ENCODE assay signal across 1 cellular context in the genomic region with DNA sequence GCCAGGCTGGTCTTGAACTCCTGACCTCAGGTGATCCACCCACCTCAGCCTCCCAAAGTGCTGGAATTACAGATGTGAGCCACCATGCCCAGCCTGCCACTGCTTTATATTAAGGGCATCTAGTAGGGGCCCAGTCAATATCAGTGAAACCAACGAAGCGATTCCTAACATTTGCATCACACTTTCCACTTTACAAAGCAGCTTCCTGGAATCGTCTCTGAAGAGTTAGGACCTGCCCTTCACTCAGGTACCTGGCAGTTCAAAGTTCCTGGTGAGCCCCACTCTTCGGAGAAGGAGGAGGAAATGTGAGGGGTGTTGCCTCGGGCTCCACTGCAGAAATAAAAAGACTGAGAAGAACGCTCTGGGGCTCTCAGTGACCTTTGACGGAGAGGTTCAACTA.
TF ChIP-seq lines count a peak whose summit lies in the region.

No MANE protein-coding gene starts in this region.

TF ChIP-seq in IMR-90, 13 proteins besides CTCF, POLR2A, EP300 and RAD21:
- TF ChIP-seq RFX5 (IDR thresholded peaks at IDR 0.05; ENCODE audit: low read depth, low read length), result no peak
- TF ChIP-seq FOS (IDR thresholded peaks at IDR 0.05; ENCODE audit: low read depth, low read length), result no peak
- TF ChIP-seq, protein P1, sequence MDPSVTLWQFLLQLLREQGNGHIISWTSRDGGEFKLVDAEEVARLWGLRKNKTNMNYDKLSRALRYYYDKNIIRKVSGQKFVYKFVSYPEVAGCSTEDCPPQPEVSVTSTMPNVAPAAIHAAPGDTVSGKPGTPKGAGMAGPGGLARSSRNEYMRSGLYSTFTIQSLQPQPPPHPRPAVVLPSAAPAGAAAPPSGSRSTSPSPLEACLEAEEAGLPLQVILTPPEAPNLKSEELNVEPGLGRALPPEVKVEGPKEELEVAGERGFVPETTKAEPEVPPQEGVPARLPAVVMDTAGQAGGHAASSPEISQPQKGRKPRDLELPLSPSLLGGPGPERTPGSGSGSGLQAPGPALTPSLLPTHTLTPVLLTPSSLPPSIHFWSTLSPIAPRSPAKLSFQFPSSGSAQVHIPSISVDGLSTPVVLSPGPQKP (IDR thresholded peaks at IDR 0.05; ENCODE audit: borderline replicate concordance, low read depth, low read length), result no peak
- TF ChIP-seq CHD1 (IDR thresholded peaks at IDR 0.05; ENCODE audit: low read depth, low read length), result no peak
- TF ChIP-seq MXI1 (IDR thresholded peaks at IDR 0.05; ENCODE audit: borderline replicate concordance, low read depth, low read length), result no peak
- no peak for TF ChIP-seq MAFK (IDR thresholded peaks at IDR 0.05; ENCODE audit: low read depth, low read length)
- no peak for TF ChIP-seq BHLHE40 (IDR thresholded peaks at IDR 0.05; ENCODE audit: low read depth, low read length)
- TF ChIP-seq CEBPB (IDR thresholded peaks at IDR 0.05; ENCODE audit: low read depth, low read length), result no peak
- TF ChIP-seq SMC3 (IDR thresholded peaks at IDR 0.05; ENCODE audit: low read depth, low read length), result no peak
- no peak for TF ChIP-seq NFE2L2 (IDR thresholded peaks at IDR 0.05; ENCODE audit: low read depth, low read length)
- no peak for TF ChIP-seq MAZ (IDR thresholded peaks at IDR 0.05; ENCODE audit: borderline replicate concordance, low read depth, low read length)
- TF ChIP-seq, protein P2, sequence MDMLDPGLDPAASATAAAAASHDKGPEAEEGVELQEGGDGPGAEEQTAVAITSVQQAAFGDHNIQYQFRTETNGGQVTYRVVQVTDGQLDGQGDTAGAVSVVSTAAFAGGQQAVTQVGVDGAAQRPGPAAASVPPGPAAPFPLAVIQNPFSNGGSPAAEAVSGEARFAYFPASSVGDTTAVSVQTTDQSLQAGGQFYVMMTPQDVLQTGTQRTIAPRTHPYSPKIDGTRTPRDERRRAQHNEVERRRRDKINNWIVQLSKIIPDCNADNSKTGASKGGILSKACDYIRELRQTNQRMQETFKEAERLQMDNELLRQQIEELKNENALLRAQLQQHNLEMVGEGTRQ (IDR thresholded peaks at IDR 0.05; ENCODE audit: low read depth, low read length), result no peak
TF ChIP-seq in IMR-90: peak in this region for 0.
